Comparison of ENCODE assay signal across 14 cellular contexts in the genomic region with DNA sequence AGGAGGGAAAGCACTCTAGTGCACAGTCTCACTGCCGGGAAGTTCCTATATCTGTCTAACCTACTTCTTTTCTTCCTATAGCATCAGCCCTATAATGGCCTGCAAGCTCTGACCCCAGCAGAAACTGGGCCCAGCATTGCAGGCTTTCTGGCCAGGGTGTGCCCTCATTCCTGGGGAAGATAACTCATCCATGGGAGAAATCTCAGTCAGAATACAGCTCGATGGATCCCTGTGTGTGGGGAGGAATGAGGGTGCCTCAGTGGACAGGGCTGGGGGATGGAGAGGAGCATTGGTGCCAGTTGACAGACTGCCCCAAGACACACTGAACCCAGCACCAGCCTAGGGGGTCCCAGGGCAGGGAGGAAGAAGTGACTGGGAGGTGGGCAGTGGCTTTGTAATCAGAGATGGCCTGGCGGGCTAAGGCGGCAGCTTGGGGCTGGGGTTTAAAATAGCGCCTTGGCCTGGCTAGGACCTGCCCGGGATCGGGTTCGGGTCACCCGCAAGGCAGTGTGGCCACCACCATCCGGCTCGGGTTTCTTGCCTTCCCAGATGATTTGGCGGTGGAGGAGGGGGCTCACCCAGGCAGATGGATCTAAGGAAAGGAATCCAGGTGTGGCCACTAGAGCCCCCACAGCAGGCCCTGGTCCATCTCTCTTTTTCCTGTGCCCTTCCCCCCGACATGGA. TPM values are rescaled to one million over a fixed set of nuclear protein-coding genes. Genes with fewer than 3 reads are reported as not detected.
DNase-seq lines count a peak whose midpoint lies in the region; ATAC-seq and TF ChIP-seq lines count a peak whose summit lies in the region.
"Had no signal": no experiment of that assay in that cellular context is flagged by ENCODE, and none has a peak within 500 bp of the region (broad histone marks: within the 10 kb centered on the region; RNA-seq: fewer than 3 reads in every experiment).

No MANE protein-coding gene starts in this region.

- no peaks in the 10 kb centered on the region for H3K9me3 ChIP-seq in BLaER1 treated with 17β-estradiol and CSF1 and Interleukin-3, amounts not matched to agents 10 nM and 100 nM (replicated peaks in 1 of 11)
- H3K9me3 ChIP-seq in Loucy (ENCODE audit: insufficient read depth, low read depth, low read length) (no peaks in the 10 kb centered on the region), psoas muscle (no peaks in the 10 kb centered on the region)
- H3K9me3 ChIP-seq: HAP-1 had no signal

- no peaks in the 10 kb centered on the region for H3K27me3 ChIP-seq in BLaER1 treated with 17β-estradiol and CSF1 and Interleukin-3, amounts not matched to agents 10 nM and 100 nM
- H3K27me3 ChIP-seq in Loucy (ENCODE audit: insufficient read depth, low read length, poor library complexity, severe bottlenecking) (no peaks in the 10 kb centered on the region), psoas muscle (ENCODE audit: insufficient read depth in 3 of 3, low read length in 2 of 3) (no peaks in the 10 kb centered on the region)

- H3K79me2 ChIP-seq in Loucy (ENCODE audit: insufficient read depth, low read length): peaks cover 35% of the 10 kb centered on the region

- 0 out of 2 replicates have a peak, but pooled peaks cover 4% of the 10 kb centered on the region for H3F3A ChIP-seq in Loucy (ENCODE audit: low read depth)

- 32 to 37% (median 36%) methylated on average over 13 of the region's 13 CpGs for WGBS in psoas muscle, 3 donors

- H2AFZ ChIP-seq in Loucy (ENCODE audit: low read length): no peak overlapping the region

- H3K9me2 ChIP-seq in Loucy (replicated peaks; ENCODE audit: low read depth, low read length): no peaks in the 10 kb centered on the region

- peak; percentile 21 to 51 (median 40) for ATAC-seq in psoas muscle

- no peaks in the 10 kb centered on the region for H3K36me3 ChIP-seq in BLaER1 treated with 17β-estradiol and CSF1 and Interleukin-3, amounts not matched to agents 10 nM and 100 nM
- H3K36me3 ChIP-seq in Loucy (ENCODE audit: insufficient read depth, low read length) (no peaks in the 10 kb centered on the region), psoas muscle (ENCODE audit: insufficient read depth in 1 of 2, low read depth in 1 of 2) (no peaks in the 10 kb centered on the region)
- H3K36me3 ChIP-seq: HAP-1 had no signal

- H4K20me1 ChIP-seq in BLaER1 treated with 17β-estradiol and CSF1 and Interleukin-3, amounts not matched to agents 10 nM and 100 nM: peaks cover 13 to 73% (median 39%) of the 10 kb centered on the region in 11 experiments; a peak in 19 of 22 replicates
- no peaks in the 10 kb centered on the region for H4K20me1 ChIP-seq in Loucy (ENCODE audit: insufficient read depth, low read length, poor library complexity, severe bottlenecking)

- peak overlapping the region in 7 of 11 experiments; percentile 33 to 80 (median 75); a peak in 13 of 22 replicates for H3K27ac ChIP-seq in BLaER1 treated with 17β-estradiol and CSF1 and Interleukin-3, amounts not matched to agents 10 nM and 100 nM
- peak overlapping the region; percentile 96 for H3K27ac ChIP-seq in psoas muscle

- H3K4me1 ChIP-seq in BLaER1 treated with 17β-estradiol and CSF1 and Interleukin-3, amounts not matched to agents 10 nM and 100 nM: peaks cover 96 to 99% (median 98%) of the 10 kb centered on the region in 10 experiments
- H3K4me1 ChIP-seq in Loucy (ENCODE audit: insufficient read depth, low read length, poor library complexity, severe bottlenecking): peaks cover 77% of the 10 kb centered on the region
- peaks cover 67% of the 10 kb centered on the region for H3K4me1 ChIP-seq in psoas muscle

- TF ChIP-seq CTCF in Loucy (conservative IDR thresholded peaks at IDR 0.05; ENCODE audit: low read length): no peak
- TF ChIP-seq CTCF in psoas muscle (IDR thresholded peaks at IDR 0.05): no peak

- no peak overlapping the region for H3K4me3 ChIP-seq in BLaER1 treated with 17β-estradiol and CSF1 and Interleukin-3, amounts not matched to agents 10 nM and 100 nM
- H3K4me3 ChIP-seq in Loucy (ENCODE audit: low read length, poor library complexity, severe bottlenecking) (no peak overlapping the region), psoas muscle (peak overlapping the region; percentile 64)
- H3K4me3 ChIP-seq: HAP-1, lung had no signal

- peak; percentile 4 for DNase-seq in epidermal melanocyte (ENCODE audit: insufficient read length, low spot score)
- DNase-seq in psoas muscle: peak; percentile 56 to 82
- no peak for DNase-seq in NCI-H510A (lab: John Stamatoyannopoulos, UW)
- DNase-seq in LoVo (ENCODE audit: low spot score): no peak
- no peak for DNase-seq in GM19238 (ENCODE audit: insufficient read length, low spot score)
- no peak for DNase-seq in hepatic stellate cell (ENCODE audit: low spot score)
- DNase-seq: activated CD4-positive, alpha-beta T cell treated with anti-CD3 and anti-CD28 coated beads for 1 hour; DMS79 treated with DMSO at 0.1 percent for 48 hours; Kasumi-1; stimulated activated naive CD4-positive, alpha-beta T cell treated with Interleukin-2 at 50 U/mL for 16 hours had no signal

- H3K4me2 ChIP-seq in BLaER1 treated with 17β-estradiol and CSF1 and Interleukin-3, amounts not matched to agents 10 nM and 100 nM: peak overlapping the region; percentile 86 to 99 (median 95)
- no peak overlapping the region for H3K4me2 ChIP-seq in Loucy (ENCODE audit: low read depth, low read length, poor library complexity, severe bottlenecking)

- peak overlapping the region in 5 of 11 experiments; percentile 46 to 76 (median 72); a peak in 4 of 22 replicates for H3K9ac ChIP-seq in BLaER1 treated with 17β-estradiol and CSF1 and Interleukin-3, amounts not matched to agents 10 nM and 100 nM
- H3K9ac ChIP-seq in Loucy (ENCODE audit: low read depth, low read length, poor library complexity, severe bottlenecking): peak overlapping the region; percentile 73

- intact Hi-C loops in psoas muscle (cut with DNase I): no loop called here

RNA-seq across cellular contexts. Expression of a gene that starts 7.6 kb away (rescaled TPM):
- 10 to 100 TPM; 31.9 to 88.3 (median 48.5) TPM for total RNA-seq in psoas muscle
- 10 to 100 TPM; 24.5 to 48.5 (median 27.0) TPM for polyA plus RNA-seq in psoas muscle

Comparison
In these comparisons a context has a peak if more than half of its experiments do, and no peak if none do; other contexts are left out.
1. DNase-seq: peak in epidermal melanocyte (single experiment) and psoas muscle (2 of 2); none in NCI-H510A (single experiment), LoVo (single experiment), GM19238 (single experiment) and hepatic stellate cell (single experiment).